ENCODE assay signal across 1 cellular context in genomic region chr1:145858238-145858936, GRCh38.
TF ChIP-seq lines count a peak whose summit lies in the region.

No MANE protein-coding gene starts in this region.

TF ChIP-seq in H1, 55 proteins besides CTCF, POLR2A, EP300 and RAD21:
- TF ChIP-seq POU5F1 (IDR thresholded peaks at IDR 0.05; ENCODE audit: low read depth, low read length) (no peak), PHF8 (conservative IDR thresholded peaks at IDR 0.05; ENCODE audit: low read depth, low read length) (peak; percentile 66; the same call in 1 of the 2 replicates), EGR1 (IDR thresholded peaks at IDR 0.05; ENCODE audit: borderline replicate concordance, low read depth, low read length) (peak; percentile 6; the same call in 1 of the 2 replicates), RFX5 (IDR thresholded peaks at IDR 0.05; ENCODE audit: borderline replicate concordance, low read depth, low read length) (no peak), BCL11A (IDR thresholded peaks at IDR 0.05; ENCODE audit: low read depth in 2 of 2, low read length in 2 of 2) (no peak), SP1 (IDR thresholded peaks at IDR 0.05; ENCODE audit: low read depth, low read length) (0 out of 2 replicates have a peak, but pooled peaks have one; percentile 35), SIX5 (IDR thresholded peaks at IDR 0.05; ENCODE audit: low read depth, low read length) (no peak), SRF (IDR thresholded peaks at IDR 0.05; ENCODE audit: low read depth, low read length) (no peak), FOSL1 (IDR thresholded peaks at IDR 0.05; ENCODE audit: insufficient read depth, low read depth, low read length) (no peak), USF2 (IDR thresholded peaks at IDR 0.05; ENCODE audit: low read length) (no peak), ATF3 (IDR thresholded peaks at IDR 0.05; ENCODE audit: insufficient read depth, low read depth, low read length) (no peak), TEAD4 (IDR thresholded peaks at IDR 0.05; ENCODE audit: low read depth, low read length) (0 out of 2 replicates have a peak, but pooled peaks have one; percentile 3), RBBP5 (IDR thresholded peaks at IDR 0.05; ENCODE audit: borderline replicate concordance, low read depth, low read length) (0 out of 2 replicates have a peak, but pooled peaks have one; percentile 12), HDAC2 (IDR thresholded peaks at IDR 0.05; ENCODE audit: borderline replicate concordance in 1 of 2, low read depth in 2 of 2, low read length in 2 of 2) (no peak), ZNF274 (IDR thresholded peaks at IDR 0.05; ENCODE audit: borderline replicate concordance, extremely low read depth, low read length) (no peak), CEBPB (IDR thresholded peaks at IDR 0.05; ENCODE audit: low read depth, low read length) (no peak), CBX8 (IDR thresholded peaks at IDR 0.05; ENCODE audit: borderline replicate concordance, low read depth, low read length) (no peak), MAX (IDR thresholded peaks at IDR 0.05) (0 out of 2 replicates have a peak, but pooled peaks have one; percentile 8), CTBP2 (IDR thresholded peaks at IDR 0.05; ENCODE audit: borderline replicate concordance, insufficient read depth, insufficient read length, low read length) (no peak), SP4 (IDR thresholded peaks at IDR 0.05; ENCODE audit: low read length) (no peak), RXRA (IDR thresholded peaks at IDR 0.05; ENCODE audit: insufficient read depth, low read depth, low read length) (no peak), SP2 (IDR thresholded peaks at IDR 0.05; ENCODE audit: low read length) (no peak), ASH2L (IDR thresholded peaks at IDR 0.05; ENCODE audit: low read length) (no peak), SUZ12 (IDR thresholded peaks at IDR 0.05; ENCODE audit: low read length) (no peak), CREB1 (IDR thresholded peaks at IDR 0.05) (0 out of 2 replicates have a peak, but pooled peaks have one; percentile 14), CBX5 (IDR thresholded peaks at IDR 0.05; ENCODE audit: low read depth, low read length) (no peak), GTF2F1 (IDR thresholded peaks at IDR 0.05; ENCODE audit: borderline replicate concordance, low read depth, low read length) (no peak), CHD1 (IDR thresholded peaks at IDR 0.05; ENCODE audit: low read depth, low read length) (no peak), YY1 (IDR thresholded peaks at IDR 0.05; ENCODE audit: low read depth, low read length) (no peak), RNF2 (IDR thresholded peaks at IDR 0.05; ENCODE audit: borderline replicate concordance, low read depth, low read length, missing control alignments, poor library complexity, severe bottlenecking) (no peak), CHD2 (IDR thresholded peaks at IDR 0.05; ENCODE audit: low read length) (no peak), SAP30 (IDR thresholded peaks at IDR 0.05; ENCODE audit: insufficient read depth, insufficient replicate concordance, low read length) (no peak), KDM5A (IDR thresholded peaks at IDR 0.05; ENCODE audit: low read length) (no peak), JUN (IDR thresholded peaks at IDR 0.05; ENCODE audit: low read depth, low read length) (no peak), KDM4A (IDR thresholded peaks at IDR 0.05; ENCODE audit: low read depth, low read length, severe bottlenecking) (peak; percentile 26), ATF2 (IDR thresholded peaks at IDR 0.05; ENCODE audit: low read length) (no peak), TAF7 (optimal IDR thresholded peaks at IDR 0.05; ENCODE audit: borderline replicate concordance, low read depth, low read length) (no peak), POLR2AphosphoS5 (IDR thresholded peaks at IDR 0.05; ENCODE audit: low read depth, low read length) (no peak; the same call in 1 of the 2 replicates)
TF ChIP-seq in H1: peak in this region for 8.
